38 cellular contexts compared by ENCODE assay signal in genomic region chr2:130762910-130763385, GRCh38. TPM values are rescaled to one million over a fixed set of nuclear protein-coding genes. Genes with fewer than 3 reads are reported as not detected.
"Had no signal": no experiment of that assay in that cellular context is flagged by ENCODE, and none has a peak within 500 bp of the region (broad histone marks: within the 10 kb centered on the region; RNA-seq: fewer than 3 reads in every experiment).

No MANE protein-coding gene starts in this region.

- DNase-seq: activated CD4-positive, alpha-beta T cell treated with anti-CD3 and anti-CD28 coated beads, Interleukin-2, amount 10 ng/mL, durations not matched to agents 24 days and 14 days; activated CD4-positive, alpha-beta T cell treated with anti-CD3 and anti-CD28 coated beads, Interleukin-2, amount 50 U/mL, for 4 hours; activated CD8-positive, alpha-beta T cell treated with anti-CD3 and anti-CD28 coated beads for 36 hours; activated gamma-delta T cell; activated naive CD4-positive, alpha-beta T cell treated with Interleukin-2 at 50 U/mL for 16 hours; activated naive CD8-positive, alpha-beta T cell treated with anti-CD3 and anti-CD28 coated beads, Interleukin-2, amount 10 ng/mL, durations not matched to agents 7 days and 5 days; activated T-cell treated with anti-CD3 and anti-CD28 coated beads, Interleukin-2, amount 50 U/mL, for 24 hours; amygdala; body of pancreas; central memory CD4-positive, alpha-beta T cell; Kasumi-1; KBM-7; MG63; MV-4-11; NCI-H1092; NCI-H1436 treated with DMSO at 0.1 percent for 48 hours; NCI-H1694 treated with DMSO at 0.1 percent for 48 hours; NCI-H2029; NCI-H2171; NCI-H510A; NCI-H526; NCI-H748 treated with DMSO at 0.1 percent for 48 hours; NK-92 treated with Interleukin-12 subunit alpha and Interleukin-12 subunit beta, amount 100 ng/mL, for 24 hours; PC-3; Peyer's patch; SIG-M5; T-helper 1 cell; T-helper 2 cell; T1000 had no signal

- H3K9me3 ChIP-seq: body of pancreas, breast epithelium, MG63, Peyer's patch had no signal

- H3K4me3 ChIP-seq: body of pancreas, breast epithelium, MG63, Peyer's patch had no signal

- H3K4me1 ChIP-seq: breast epithelium, Peyer's patch had no signal

- ATAC-seq: activated CD8-positive, alpha-beta T cell treated with anti-CD3 and anti-CD28 coated beads for 36 hours; body of pancreas; PC-3; Right ventricle myocardium inferior; SK-N-SH treated with all-trans-retinoic acid at 6 μM for 48 hours had no signal

- H3K27me3 ChIP-seq: body of pancreas, MG63, Peyer's patch had no signal

- H3K27ac ChIP-seq: body of pancreas, breast epithelium, Peyer's patch, RWPE1 had no signal

- H3K36me3 ChIP-seq: breast epithelium, MG63, Peyer's patch had no signal

RNA-seq across cellular contexts. Expression of gene AMER3, which starts 7.6 kb away (rescaled TPM):
- total RNA-seq: activated CD4-positive, alpha-beta T cell treated with anti-CD3 and anti-CD28 coated beads, Interleukin-2, amount 10 ng/mL, durations not matched to agents 24 days and 14 days; activated CD8-positive, alpha-beta memory T cell treated with anti-CD3 and anti-CD28 coated beads for 36 hours; activated CD8-positive, alpha-beta T cell treated with anti-CD3 and anti-CD28 coated beads for 36 hours; activated naive CD8-positive, alpha-beta T cell treated with anti-CD3 and anti-CD28 coated beads, Interleukin-2, amount 10 ng/mL, durations not matched to agents 7 days and 5 days; activated T-helper 2 cell treated with anti-CD3 and anti-CD28 coated beads, Interferon-gamma antibody, Interleukin-2, Interleukin-4, amounts not matched to agents 10 μg/mL and 5 μg/mL and 100 μg/mL, durations not matched to agents 14 hours and 24 hours and 36 hours; astrocyte; breast epithelium; PC-3; Right ventricle myocardium inferior; SK-MEL-5 had no signal

RNA-seq across cellular contexts. Expression of gene GPR148, which starts 34.1 kb away (rescaled TPM):
- total RNA-seq: activated CD4-positive, alpha-beta T cell treated with anti-CD3 and anti-CD28 coated beads, Interleukin-2, amount 10 ng/mL, durations not matched to agents 24 days and 14 days; activated CD8-positive, alpha-beta memory T cell treated with anti-CD3 and anti-CD28 coated beads for 36 hours; activated CD8-positive, alpha-beta T cell treated with anti-CD3 and anti-CD28 coated beads for 36 hours; activated naive CD8-positive, alpha-beta T cell treated with anti-CD3 and anti-CD28 coated beads, Interleukin-2, amount 10 ng/mL, durations not matched to agents 7 days and 5 days; activated T-helper 2 cell treated with anti-CD3 and anti-CD28 coated beads, Interferon-gamma antibody, Interleukin-2, Interleukin-4, amounts not matched to agents 10 μg/mL and 5 μg/mL and 100 μg/mL, durations not matched to agents 14 hours and 24 hours and 36 hours; astrocyte; body of pancreas; breast epithelium; cerebellum; PC-3; Peyer's patch; Right ventricle myocardium inferior; SK-MEL-5 had no signal
